ENCODE assay signal across 8 cellular contexts in the genomic region with DNA sequence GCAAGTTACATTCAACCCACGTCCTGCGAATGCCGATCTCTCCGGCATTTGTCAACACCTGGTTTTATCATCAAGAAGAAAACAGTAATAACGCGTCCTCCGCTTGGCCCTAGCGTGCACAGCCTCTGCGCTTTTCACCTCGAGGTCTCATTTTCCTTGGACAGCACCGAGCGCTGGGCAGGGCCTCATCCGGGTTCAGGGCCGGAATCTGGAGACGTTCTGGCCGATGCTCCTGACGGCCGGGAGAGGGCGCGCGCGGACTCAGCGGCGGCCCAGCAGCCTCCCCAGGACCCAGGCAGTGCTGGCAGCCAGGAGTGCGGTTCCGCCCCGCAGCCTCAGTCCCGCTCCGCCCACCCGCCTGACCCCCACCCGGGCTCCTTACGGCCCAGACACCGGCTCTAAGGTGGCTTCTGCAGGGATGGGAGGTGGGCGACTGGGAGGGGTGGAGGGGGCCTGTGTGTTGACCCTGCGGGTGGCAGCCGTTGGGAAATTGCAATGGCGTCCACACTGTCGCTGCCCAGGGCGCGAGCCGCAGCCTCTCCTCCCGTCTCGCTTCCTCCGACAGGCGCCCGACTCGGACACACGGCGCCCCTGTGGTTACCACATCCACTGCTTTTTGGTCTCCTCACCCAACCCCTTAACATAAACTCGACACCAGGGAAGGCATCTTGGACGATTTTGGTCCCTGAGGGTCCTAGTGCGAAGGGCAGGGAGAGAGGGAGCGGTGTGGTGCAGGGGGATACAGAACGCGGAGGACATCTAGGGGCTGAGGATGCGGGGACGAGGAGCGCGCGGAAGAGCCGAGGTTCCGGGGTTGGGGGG. TPM values are rescaled to one million over a fixed set of nuclear protein-coding genes. Genes with fewer than 3 reads are reported as not detected.
DNase-seq lines count a peak whose midpoint lies in the region; ATAC-seq and TF ChIP-seq lines count a peak whose summit lies in the region.

No MANE protein-coding gene starts in this region.

- H3K36me3 Mint-ChIP-seq in T-cell: no peaks in the 10 kb centered on the region

- WGBS in adrenal gland, 4 donors: 1 to 5% (median 1%) methylated on average over 21 to 62 of the region's 62 CpGs
- WGBS in heart right ventricle, 2 donors: 0 to 1% methylated on average over 62 of the region's 62 CpGs
- WGBS in upper lobe of left lung, 2 donors: 1 to 3% methylated on average over 23 to 56 of the region's 62 CpGs

- H3K4me1 ChIP-seq in adrenal gland (replicated peaks in 1 of 2): peaks cover 0 to 15% of the 10 kb centered on the region in 2 donors
- peaks cover 3 to 22% (median 15%) of the 10 kb centered on the region in 9 donors for H3K4me1 ChIP-seq in heart right ventricle
- H3K4me1 ChIP-seq in upper lobe of left lung: peaks cover 12 to 26% (median 15%) of the 10 kb centered on the region in 4 donors

- CTCF ChIA-PET in T-cell (lab: Charles Lee): no interaction called here

- H3K36me3 ChIP-seq in adrenal gland (replicated peaks in 1 of 2) (no peaks in the 10 kb centered on the region), heart right ventricle (peaks cover 0 to 14% (median 0%) of the 10 kb centered on the region in 9 donors), upper lobe of left lung (peaks cover 0 to 5% (median 1%) of the 10 kb centered on the region in 4 donors)

- peak overlapping the region; percentile 82 to 86 for H3K27ac Mint-ChIP-seq in T-cell

- H3K4me3 Mint-ChIP-seq in T-cell: peak overlapping the region; percentile 87 to 94 (median 92)

- peak in 1 of 2 donors; percentile 81 for TF ChIP-seq POLR2A in adrenal gland (IDR thresholded peaks at IDR 0.05)
- TF ChIP-seq POLR2A in upper lobe of left lung (IDR thresholded peaks at IDR 0.05): peak in 1 of 4 donors; percentile 55

- peak; percentile 62 to 78 (median 77) for ATAC-seq in T-cell (replicated peaks in 1 of 4)
- ATAC-seq in heart right ventricle: peak; percentile 57 to 75 (median 70)
- peak; percentile 85 to 86 for ATAC-seq in upper lobe of left lung (ENCODE audit: low FRiP score in 2 of 2)

- no peaks in the 10 kb centered on the region for H3K9me3 ChIP-seq in adrenal gland (replicated peaks in 1 of 3)
- no peaks in the 10 kb centered on the region for H3K9me3 ChIP-seq in heart right ventricle
- no peaks in the 10 kb centered on the region for H3K9me3 ChIP-seq in upper lobe of left lung

- H3K27me3 Mint-ChIP-seq in T-cell: no peaks in the 10 kb centered on the region

- H3K27ac ChIP-seq in adrenal gland (peak overlapping the region; percentile 67 to 95 (median 92)), heart right ventricle (peak overlapping the region; percentile 93 to 99 (median 97)), upper lobe of left lung (peak overlapping the region; percentile 86 to 95 (median 92))

- TF ChIP-seq CTCF in adrenal gland (IDR thresholded peaks at IDR 0.05): peak; percentile 75 to 95 (median 91)
- TF ChIP-seq CTCF in heart right ventricle (IDR thresholded peaks at IDR 0.05): peak; percentile 89 to 99 (median 96)
- peak; percentile 86 to 96 (median 92) for TF ChIP-seq CTCF in upper lobe of left lung (IDR thresholded peaks at IDR 0.05)

- peaks cover 19 to 28% (median 23%) of the 10 kb centered on the region in 3 donors for H3K4me1 Mint-ChIP-seq in T-cell

- TF ChIP-seq EP300 in upper lobe of left lung (IDR thresholded peaks at IDR 0.05): no peak

- H3K27me3 ChIP-seq in adrenal gland (no peaks in the 10 kb centered on the region), heart right ventricle (no peaks in the 10 kb centered on the region), upper lobe of left lung (no peaks in the 10 kb centered on the region)

- H3K4me3 ChIP-seq in adrenal gland (peak overlapping the region; percentile 54 to 83 (median 72)), heart right ventricle (peak overlapping the region; percentile 81 to 98 (median 90)), upper lobe of left lung (peak overlapping the region; percentile 62 to 88 (median 86))

- H3K9me3 Mint-ChIP-seq in T-cell: no peaks in the 10 kb centered on the region

- POLR2A ChIA-PET in T-cell (lab: Charles Lee): no interaction called here

- DNase-seq in ELR (ENCODE audit: low read depth) (peak; percentile 84), HCEC 1CT (peak; percentile 86), NCI-H1092 (lab: John Stamatoyannopoulos, UW) (peak; percentile 67), T-cell (peak in 33 of 34 experiments; percentile 48 to 76 (median 63)), adrenal gland (peak; percentile 87 to 94 (median 88)), heart right ventricle (peak; percentile 84 to 87), posterior vena cava (ENCODE audit: low spot score) (peak; percentile 95), upper lobe of left lung (peak; percentile 93 to 96)

- intact Hi-C loops in adrenal gland (cut with DNase I): no loop called here
- intact Hi-C loops in heart right ventricle (cut with DNase I): loop anchor here in 5 of 10 donors (1.0 to 2.0 kb wide), 5 partner anchors 14 to 30 kb away; a partner anchor contains a TSS
- intact Hi-C loops in posterior vena cava (cut with DNase I): no loop called here

RNA-seq across cellular contexts. Expression of a gene that starts 7.4 kb away (rescaled TPM):
- total RNA-seq in T-cell (100 to 1,000 TPM in 3 of 5 donors, 10 to 100 TPM in 2; 83.0 to 144 (median 106) TPM), adrenal gland (10 to 100 TPM; 31.9 to 89.8 (median 50.4) TPM), heart right ventricle (10 to 100 TPM; 27.1 to 42.3 (median 32.8) TPM), posterior vena cava (10 to 100 TPM; 31.0 to 37.7 TPM), upper lobe of left lung (100 to 1,000 TPM in 1 of 6 donors, 10 to 100 TPM in 5; 19.3 to 162 (median 43.4) TPM)
- polyA plus RNA-seq in adrenal gland (10 to 100 TPM in 2 of 3 donors, 1 to 10 TPM in 1; 3.3 to 79.7 (median 55.6) TPM), heart right ventricle (10 to 100 TPM; 22.1 to 41.0 TPM)

RNA-seq across cellular contexts. Expression of a gene that starts 21.3 kb away (rescaled TPM):
- total RNA-seq in T-cell (10 to 100 TPM; 12.1 to 31.4 (median 25.6) TPM), adrenal gland (100 to 1,000 TPM in 4 of 8 donors, 10 to 100 TPM in 4; 28.8 to 232 (median 93.4) TPM), heart right ventricle (10 to 100 TPM; 18.1 to 28.9 (median 21.9) TPM), posterior vena cava (10 to 100 TPM; 16.0 to 17.6 TPM), upper lobe of left lung (10 to 100 TPM; 31.2 to 70.1 (median 39.7) TPM)
- polyA plus RNA-seq in adrenal gland (10 to 100 TPM; 16.7 to 87.1 (median 49.5) TPM), heart right ventricle (10 to 100 TPM; 36.8 to 65.7 TPM)

RNA-seq across cellular contexts. Expression of a gene that starts 46.3 kb away (rescaled TPM):
- total RNA-seq in T-cell (1 to 10 TPM in 3 of 5 donors, under 1 TPM in 1, not detected in 1; 0.56 to 2.6 (median 1.4) TPM), adrenal gland (under 1 TPM in 2 of 8 donors, not detected in 6; 0.32 to 0.41 TPM), heart right ventricle (under 1 TPM in 1 of 10 donors, not detected in 9; 0.21 TPM), posterior vena cava (not detected), upper lobe of left lung (10 to 100 TPM in 5 of 6 donors, 1 to 10 TPM in 1; 9.3 to 24.8 (median 16.6) TPM)
- polyA plus RNA-seq in adrenal gland (under 1 TPM in 1 of 3 donors, not detected in 2; 0.07 TPM), heart right ventricle (not detected)

RNA-seq across cellular contexts. Expression of a gene that starts 59.8 kb away (rescaled TPM):
- total RNA-seq in T-cell: under 1 TPM in 1 of 5 donors, not detected in 4; 0.15 TPM
- not detected for total RNA-seq in adrenal gland
- polyA plus RNA-seq in adrenal gland: not detected
- total RNA-seq in heart right ventricle: not detected
- polyA plus RNA-seq in heart right ventricle: not detected
- not detected for total RNA-seq in posterior vena cava
- not detected for total RNA-seq in upper lobe of left lung

Comparison
In these comparisons a context has a peak if more than half of its experiments do, and no peak if none do; other contexts are left out.
1. Peak in every context shown above with its lines: DNase-seq, ATAC-seq, H3K4me3 ChIP-seq and H3K27ac ChIP-seq.